In genomic region chr1:100597069-100597741, GRCh38 we compare ENCODE assay signal across 11 cellular contexts. TPM values are rescaled to one million over a fixed set of nuclear protein-coding genes. Genes with fewer than 3 reads are reported as not detected.
DNase-seq lines count a peak whose midpoint lies in the region; ATAC-seq and TF ChIP-seq lines count a peak whose summit lies in the region.
"Had no signal": no experiment of that assay in that cellular context is flagged by ENCODE, and none has a peak within 500 bp of the region (broad histone marks: within the 10 kb centered on the region; RNA-seq: fewer than 3 reads in every experiment).

No MANE protein-coding gene starts in this region.

- intact Hi-C loops in Calu3 (cut with micrococcal nuclease; ENCODE audit: unreplicated experiment), result no loop called here

- no peaks in the 10 kb centered on the region for H3K36me3 ChIP-seq in mesodermal cell (ENCODE audit: control insufficient read depth, insufficient read depth, low read length)

- H3K9me3 Mint-ChIP-seq in Calu3 (ENCODE audit: low read depth, unreplicated experiment), result peaks cover 13% of the 10 kb centered on the region

- no CpG with 5 or more reads among the region's 1 CpG for WGBS in mesodermal cell (ENCODE audit: insufficient coverage in 2 of 2), 2 experiments

- no peaks in the 10 kb centered on the region for H3K36me3 Mint-ChIP-seq in Calu3 (ENCODE audit: insufficient read depth, unreplicated experiment)

- DNase-seq in Calu3 (no peak), M059J (ENCODE audit: low read depth) (peak; percentile 93), astrocyte of the hippocampus (ENCODE audit: low read depth, low spot score) (peak; percentile 76), DMS79 treated with DMSO at 0.1 percent for 48 hours (lab: John Stamatoyannopoulos, UW) (no peak), DMS53 treated with DMSO at 0.1 percent for 48 hours (lab: John Stamatoyannopoulos, UW; ENCODE audit: unreplicated experiment) (no peak)
- DNase-seq: NCI-H2029 had no signal

- peaks cover 11% of the 10 kb centered on the region for H3K4me1 ChIP-seq in mesodermal cell (ENCODE audit: control insufficient read depth, insufficient read depth, low read length, poor library complexity, severe bottlenecking)

- H3K4me3 Mint-ChIP-seq in Calu3 (ENCODE audit: low read depth, unreplicated experiment), result no peak overlapping the region
- H3K4me3 Mint-ChIP-seq: memory B cell had no signal

- TF ChIP-seq CTCF in Calu3 (IDR thresholded peaks at IDR 0.05; ENCODE audit: unreplicated experiment), result no peak

- H3K4me1 Mint-ChIP-seq in Calu3 (ENCODE audit: low read depth, unreplicated experiment), result peaks cover 14% of the 10 kb centered on the region
- H3K4me1 Mint-ChIP-seq: memory B cell had no signal

- ATAC-seq in HG03469 (IDR thresholded peaks at IDR 0.05; ENCODE audit: unreplicated experiment) (no peak), GM21447 (IDR thresholded peaks at IDR 0.05; ENCODE audit: unreplicated experiment) (no peak)

- BruUV-seq in Calu3 (replicated peaks; lab: Mats Ljungman, UMichigan), result no TSS peak

- CTCF ChIA-PET in Calu3 (lab: Charles Lee), result no interaction called here

- no peak overlapping the region for H3K4me3 ChIP-seq in mesodermal cell (ENCODE audit: extremely low read depth, insufficient read depth, low read length, poor library complexity, severe bottlenecking)

- no peaks in the 10 kb centered on the region for H3K27me3 Mint-ChIP-seq in Calu3 (ENCODE audit: unreplicated experiment)
- H3K27me3 Mint-ChIP-seq: memory B cell had no signal

- H3K27ac Mint-ChIP-seq in Calu3 (ENCODE audit: unreplicated experiment), result peak overlapping the region; percentile 55
- H3K27ac Mint-ChIP-seq: memory B cell had no signal

- H3K9me3 ChIP-seq in mesodermal cell (ENCODE audit: control insufficient read depth, low read length), result no peaks in the 10 kb centered on the region

- H3K27ac ChIP-seq in mesodermal cell (ENCODE audit: low read depth, low read length, severe bottlenecking), result peak overlapping the region; percentile 94

RNA-seq across cellular contexts. Expression of gene GPR88, which starts 59.3 kb away (rescaled TPM):
- not detected in 2 replicates for total RNA-seq in Calu3 (2022)
- total RNA-seq in M059J (2014; rRNA removed; shearing (Covaris generic)), result not detected in 2 replicates
- not detected for polyA plus RNA-seq in mesodermal cell (2013, experiment 1 of 2)
- not detected for polyA plus RNA-seq in mesodermal cell (2013, experiment 2 of 2)
- total RNA-seq: SK-MEL-5 had no signal

Comparison
In these comparisons a context has a peak if more than half of its experiments do, and no peak if none do; other contexts are left out.
1. DNase-seq: peak in M059J (single experiment) and astrocyte of the hippocampus (single experiment); none in Calu3 (single experiment), DMS79 treated with DMSO at 0.1 percent for 48 hours (single experiment) and DMS53 treated with DMSO at 0.1 percent for 48 hours (single experiment).